ENCODE assay signal across 22 cellular contexts in genomic region chr20:51174536-51174935, GRCh38.
"Had no signal": no experiment of that assay in that cellular context is flagged by ENCODE, and none has a peak within 500 bp of the region (broad histone marks: within the 10 kb centered on the region; RNA-seq: fewer than 3 reads in every experiment).

No MANE protein-coding gene starts in this region.

- H3K9me3 ChIP-seq: ovary, thyroid gland had no signal

- H3K9ac ChIP-seq: neural progenitor cell had no signal

- H3K36me3 Mint-ChIP-seq: natural killer cell treated with Interleukin-12 subunit alpha and Interleukin-12 subunit beta and Interleukin-15 and Interleukin-18, amount 100 ng/mL, for 72 hours; neural progenitor cell; stimulated activated effector memory CD8-positive, alpha-beta T cell treated with anti-CD3 and anti-CD28 coated beads, Interleukin-12 subunit alpha, Interleukin-12 subunit beta, amount 100 ng/mL, for 72 hours; type B pancreatic cell had no signal

- H3K4me1 ChIP-seq: neural progenitor cell, right atrium auricular region, suprapubic skin, thyroid gland had no signal

- H2AFZ ChIP-seq: hepatocyte, neural progenitor cell had no signal

- H3K27ac Mint-ChIP-seq: dendritic cell treated with granulocyte-macrophage colony-stimulating factor and Interleukin-4, amounts not matched to agents 40 ng/mL and 50 ng/mL, for 4 days; natural killer cell treated with Interleukin-12 subunit alpha and Interleukin-12 subunit beta and Interleukin-15 and Interleukin-18, amount 100 ng/mL, for 72 hours; neural progenitor cell; stimulated activated effector memory CD8-positive, alpha-beta T cell treated with anti-CD3 and anti-CD28 coated beads, Interleukin-12 subunit alpha, Interleukin-12 subunit beta, amount 100 ng/mL, for 72 hours; type B pancreatic cell had no signal

- ATAC-seq: left colon; left ventricle myocardium superior; natural killer cell treated with Interleukin-12 subunit alpha and Interleukin-12 subunit beta and Interleukin-15 and Interleukin-18, amount 100 ng/mL, for 72 hours; stimulated activated effector memory CD8-positive, alpha-beta T cell treated with anti-CD3 and anti-CD28 coated beads, Interleukin-12 subunit alpha, Interleukin-12 subunit beta, amount 100 ng/mL, for 72 hours; stimulated activated naive CD8-positive, alpha-beta T cell treated with anti-CD3 and anti-CD28 coated beads, Interleukin-15, Interleukin-2, amounts not matched to agents 100 U/mL and 50 U/mL, for 24 hours had no signal

- H3K36me3 ChIP-seq: neural progenitor cell, ovary, right atrium auricular region, suprapubic skin, thyroid gland had no signal

- H3K27ac ChIP-seq: hepatocyte, neural progenitor cell, ovary, right atrium auricular region, suprapubic skin, thyroid gland had no signal

- H3K4me2 ChIP-seq: hepatocyte, neural progenitor cell, smooth muscle cell had no signal

- H3K4me3 Mint-ChIP-seq: dendritic cell treated with granulocyte-macrophage colony-stimulating factor and Interleukin-4, amounts not matched to agents 40 ng/mL and 50 ng/mL, for 4 days; natural killer cell treated with Interleukin-12 subunit alpha and Interleukin-12 subunit beta and Interleukin-15 and Interleukin-18, amount 100 ng/mL, for 72 hours; neural progenitor cell; stimulated activated effector memory CD8-positive, alpha-beta T cell treated with anti-CD3 and anti-CD28 coated beads, Interleukin-12 subunit alpha, Interleukin-12 subunit beta, amount 100 ng/mL, for 72 hours; type B pancreatic cell had no signal

- H3K9me3 Mint-ChIP-seq: dendritic cell treated with granulocyte-macrophage colony-stimulating factor and Interleukin-4, amounts not matched to agents 40 ng/mL and 50 ng/mL, for 4 days; natural killer cell treated with Interleukin-12 subunit alpha and Interleukin-12 subunit beta and Interleukin-15 and Interleukin-18, amount 100 ng/mL, for 72 hours; neural progenitor cell; stimulated activated effector memory CD8-positive, alpha-beta T cell treated with anti-CD3 and anti-CD28 coated beads, Interleukin-12 subunit alpha, Interleukin-12 subunit beta, amount 100 ng/mL, for 72 hours had no signal

- H3K4me1 Mint-ChIP-seq: stimulated activated effector memory CD8-positive, alpha-beta T cell treated with anti-CD3 and anti-CD28 coated beads, Interleukin-12 subunit alpha, Interleukin-12 subunit beta, amount 100 ng/mL, for 72 hours had no signal

- H3K4me3 ChIP-seq: hepatocyte, lung, neural progenitor cell, ovary, right atrium auricular region, smooth muscle cell, suprapubic skin, thyroid gland had no signal

- H3K27me3 ChIP-seq: hepatocyte, neural progenitor cell, ovary, right atrium auricular region, thyroid gland had no signal

- H3K79me2 ChIP-seq: hepatocyte had no signal

- DNase-seq: erythroblast; foreskin melanocyte; left colon; left ventricle myocardium superior; mesenchymal stem cell; midbrain; nucleus accumbens; ovary; stimulated activated CD4-positive, alpha-beta T cell treated with anti-CD3 and anti-CD28 coated beads, Interleukin-4, amount 100 ng/mL, for 1 hour; stimulated activated CD8-positive, alpha-beta memory T cell treated with anti-CD3 and anti-CD28 coated beads, Interleukin-4, amount 100 ng/mL, for 48 hours; stimulated activated naive CD8-positive, alpha-beta T cell treated with anti-CD3 and anti-CD28 coated beads, Interleukin-15, Interleukin-2, amounts not matched to agents 100 U/mL and 50 U/mL, for 24 hours; thyroid gland had no signal
